ENCODE assay signal across 9 cellular contexts in the genomic region with DNA sequence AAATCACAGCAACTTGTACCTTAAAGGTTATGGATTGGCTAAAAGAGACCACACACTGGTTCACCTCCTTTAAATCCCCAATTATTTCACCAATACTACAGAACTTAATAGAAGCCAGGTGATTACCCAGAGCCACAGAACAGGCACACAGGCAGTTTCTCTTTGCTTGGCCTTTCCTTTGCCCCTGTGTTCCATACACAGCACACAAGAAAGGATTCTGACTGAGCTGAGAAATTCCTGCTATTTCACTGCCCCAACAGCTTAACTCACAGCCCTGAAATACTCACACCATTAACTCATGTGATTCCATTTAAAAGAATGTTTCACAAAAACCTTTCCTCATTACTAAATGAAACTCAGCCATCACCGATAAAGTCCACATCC.
DNase-seq lines count a peak whose midpoint lies in the region; ATAC-seq, FAIRE-seq and TF ChIP-seq lines count a peak whose summit lies in the region.
"Had no signal": no experiment of that assay in that cellular context is flagged by ENCODE, and none has a peak within 500 bp of the region (broad histone marks: within the 10 kb centered on the region; RNA-seq: fewer than 3 reads in every experiment).

No MANE protein-coding gene starts in this region.

- peaks cover 0 to 3% (median 0%) of the 10 kb centered on the region in 5 donors for H3K36me3 Mint-ChIP-seq in naive thymus-derived CD4-positive, alpha-beta T cell

- no peak for FAIRE-seq in bronchial epithelial cell (lab: Jason Lieb, UNC)

- no peak overlapping the region for H3K4me3 ChIP-seq in BLaER1
- no peak overlapping the region for H3K4me3 ChIP-seq in bronchial epithelial cell (ENCODE audit: low read depth, low read length)
- H3K4me3 ChIP-seq in naive thymus-derived CD4-positive, alpha-beta T cell (ENCODE audit: low read length) = no peak overlapping the region

- peaks cover 39 to 59% (median 50%) of the 10 kb centered on the region in 7 donors for H3K4me1 Mint-ChIP-seq in naive thymus-derived CD4-positive, alpha-beta T cell

- H3K9me3 ChIP-seq in BLaER1 = no peaks in the 10 kb centered on the region; the same call in 1 of the 2 replicates
- no peaks in the 10 kb centered on the region for H3K9me3 ChIP-seq in naive thymus-derived CD4-positive, alpha-beta T cell (ENCODE audit: control insufficient read depth in 2 of 3, low read length in 3 of 3)

- H3K9ac ChIP-seq in BLaER1 = no peak overlapping the region

- no peak overlapping the region for H3K27ac ChIP-seq in BLaER1
- H3K27ac ChIP-seq in naive thymus-derived CD4-positive, alpha-beta T cell (ENCODE audit: low read depth, low read length) = no peak overlapping the region

- H3K4me2 ChIP-seq in BLaER1 = peak overlapping the region; percentile 62

- peak overlapping the region in 5 of 9 donors; percentile 1 to 55 (median 34) for H3K27ac Mint-ChIP-seq in naive thymus-derived CD4-positive, alpha-beta T cell

- H3K9me3 Mint-ChIP-seq in naive thymus-derived CD4-positive, alpha-beta T cell = no peaks in the 10 kb centered on the region

- H3K36me3 ChIP-seq in BLaER1 = no peaks in the 10 kb centered on the region
- H3K36me3 ChIP-seq in bronchial epithelial cell (ENCODE audit: control insufficient read depth, insufficient read depth, low read length) = no peaks in the 10 kb centered on the region
- no peaks in the 10 kb centered on the region for H3K36me3 ChIP-seq in naive thymus-derived CD4-positive, alpha-beta T cell (ENCODE audit: control insufficient read depth in 2 of 3, insufficient read depth in 3 of 3, low read length in 3 of 3)

- H4K20me1 ChIP-seq in BLaER1 = peaks cover 100% of the 10 kb centered on the region

- intact Hi-C loops in naive thymus-derived CD4-positive, alpha-beta T cell (cut with micrococcal nuclease) = loop anchor here (2.0 to 5.0 kb wide), 3 partner anchors 77 to 563 kb away; partner anchors contain the start of gene MED13L (in 1 of the 2)

- ATAC-seq in HG03159 (IDR thresholded peaks at IDR 0.05; ENCODE audit: unreplicated experiment) (peak; percentile 24), GM18861 (IDR thresholded peaks at IDR 0.05; ENCODE audit: unreplicated experiment) (no peak)
- no peak for ATAC-seq in naive thymus-derived CD4-positive, alpha-beta T cell

- no peaks in the 10 kb centered on the region for H3K27me3 Mint-ChIP-seq in naive thymus-derived CD4-positive, alpha-beta T cell

- POLR2A ChIA-PET in naive thymus-derived CD4-positive, alpha-beta T cell (lab: Charles Lee) = no interaction called here

- TF ChIP-seq CTCF in bronchial epithelial cell (IDR thresholded peaks at IDR 0.05; ENCODE audit: insufficient read depth, low read length, severe bottlenecking) = no peak

- H3K4me1 ChIP-seq in BLaER1 = peaks cover 46% of the 10 kb centered on the region
- peaks cover 11 to 21% of the 10 kb centered on the region in 2 donors for H3K4me1 ChIP-seq in naive thymus-derived CD4-positive, alpha-beta T cell (ENCODE audit: control insufficient read depth in 2 of 2, insufficient read depth in 2 of 2, low read length in 2 of 2)

- CTCF ChIA-PET in naive thymus-derived CD4-positive, alpha-beta T cell (lab: Charles Lee) = no interaction called here

- H3K4me3 Mint-ChIP-seq in naive thymus-derived CD4-positive, alpha-beta T cell = peak overlapping the region in 6 of 10 donors; percentile 20 to 72 (median 54)

- H3K27me3 ChIP-seq in BLaER1 = no peaks in the 10 kb centered on the region
- H3K27me3 ChIP-seq in bronchial epithelial cell (ENCODE audit: control insufficient read depth, insufficient read depth, low read length) = no peaks in the 10 kb centered on the region
- H3K27me3 ChIP-seq in naive thymus-derived CD4-positive, alpha-beta T cell (ENCODE audit: control insufficient read depth in 2 of 2, insufficient read depth in 2 of 2, low read length in 2 of 2) = no peaks in the 10 kb centered on the region

- DNase-seq in bronchial epithelial cell (ENCODE audit: low read depth) = peak; percentile 30
- DNase-seq in naive thymus-derived CD4-positive, alpha-beta T cell = no peak
- DNase-seq in cerebellar nuclear complex (lab: John Stamatoyannopoulos, UW) = no peak
- DNase-seq in MV-4-11 (lab: John Stamatoyannopoulos, UW) = no peak
- DNase-seq in stimulated activated CD4-positive, alpha-beta T cell treated with anti-CD3 and anti-CD28 coated beads, Interleukin-12 subunit alpha, Interleukin-12 subunit beta, amount 100 ng/mL, for 4 hours = no peak
- DNase-seq: left cardiac atrium had no signal
